ENCODE assay signal across 12 cellular contexts in the genomic region with DNA sequence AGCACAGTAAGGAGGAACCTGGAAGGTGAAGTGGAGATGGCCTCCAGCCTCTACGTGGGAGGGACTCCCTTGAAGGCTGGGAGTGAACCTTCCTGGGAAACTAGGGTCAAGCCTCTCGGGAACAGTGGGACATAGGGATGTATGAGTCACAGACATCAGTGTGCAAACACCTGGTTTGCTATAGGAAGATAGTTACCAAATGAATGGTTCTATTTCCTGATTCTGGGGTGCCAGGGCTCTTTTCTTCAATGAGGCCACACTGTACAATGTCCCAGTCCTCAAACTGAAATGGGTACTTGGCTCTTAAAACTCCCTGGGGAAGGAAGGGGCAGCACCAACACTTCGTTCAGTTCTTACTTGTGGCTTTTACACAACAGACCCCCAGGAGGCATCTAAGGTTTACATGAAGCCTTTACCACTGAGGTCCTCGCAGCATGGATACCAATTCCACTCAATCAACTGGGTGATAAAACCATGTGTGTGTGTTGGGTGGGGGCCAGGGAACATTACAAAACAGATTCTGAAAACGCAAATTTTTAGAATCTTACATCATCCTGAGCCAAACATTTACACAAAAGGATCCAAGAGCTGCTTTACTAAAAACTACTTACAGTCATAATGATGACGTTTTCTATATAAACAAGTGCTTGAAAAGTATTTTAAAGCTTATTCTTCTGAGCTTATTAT. TPM values are rescaled to one million over a fixed set of nuclear protein-coding genes. Genes with fewer than 3 reads are reported as not detected.
A peak's percentile ranks its signal among the peaks of the same experiment; 100 is the strongest.
DNase-seq lines count a peak whose midpoint lies in the region; ATAC-seq and TF ChIP-seq lines count a peak whose summit lies in the region.
"Had no signal": no experiment of that assay in that cellular context is flagged by ENCODE, and none has a peak within 500 bp of the region (broad histone marks: within the 10 kb centered on the region; RNA-seq: fewer than 3 reads in every experiment).

No MANE protein-coding gene starts in this region.

- H3K36me3 Mint-ChIP-seq in activated T-cell treated with anti-CD3 and anti-CD28 coated beads, Interleukin-2, amount 50 U/mL, for 24 hours (ENCODE audit: low read depth) = peaks cover 67% of the 10 kb centered on the region

- H3K36me3 ChIP-seq in body of pancreas (replicated peaks in 1 of 2; ENCODE audit: insufficient read depth in 1 of 2, low read depth in 2 of 2) (peaks cover 0 to 10% of the 10 kb centered on the region in 2 donors), upper lobe of right lung (peaks cover 59% of the 10 kb centered on the region)

- H3K9me3 Mint-ChIP-seq in activated T-cell treated with anti-CD3 and anti-CD28 coated beads, Interleukin-2, amount 50 U/mL, for 24 hours = no peaks in the 10 kb centered on the region
- H3K9me3 Mint-ChIP-seq: mesothelial cell of epicardium had no signal

- H3K4me3 Mint-ChIP-seq in activated T-cell treated with anti-CD3 and anti-CD28 coated beads, Interleukin-2, amount 50 U/mL, for 24 hours = no peak overlapping the region
- H3K4me3 Mint-ChIP-seq: mesothelial cell of epicardium had no signal

- TF ChIP-seq CTCF in body of pancreas (IDR thresholded peaks at IDR 0.05) = no peak
- TF ChIP-seq CTCF in upper lobe of right lung (IDR thresholded peaks at IDR 0.05) = no peak

- H3K27me3 Mint-ChIP-seq in activated T-cell treated with anti-CD3 and anti-CD28 coated beads, Interleukin-2, amount 50 U/mL, for 24 hours = peaks cover 14% of the 10 kb centered on the region

- in situ Hi-C loops in G401 (cut with HindIII; ENCODE audit: low sequenced_read_pairs) = no loop called here

- H3K9me3 ChIP-seq in body of pancreas = no peaks in the 10 kb centered on the region
- no peaks in the 10 kb centered on the region for H3K9me3 ChIP-seq in upper lobe of right lung
- H3K9me3 ChIP-seq: BLaER1 had no signal

- no peak for TF ChIP-seq POLR2A in body of pancreas (IDR thresholded peaks at IDR 0.05)

- peaks cover 5% of the 10 kb centered on the region for H3K4me1 Mint-ChIP-seq in activated T-cell treated with anti-CD3 and anti-CD28 coated beads, Interleukin-2, amount 50 U/mL, for 24 hours (ENCODE audit: low read depth)
- H3K4me1 Mint-ChIP-seq: mesothelial cell of epicardium had no signal

- H3K4me3 ChIP-seq in body of pancreas = no peak overlapping the region
- H3K4me3 ChIP-seq in upper lobe of right lung = no peak overlapping the region
- H3K4me3 ChIP-seq: BLaER1 had no signal

- intact Hi-C loops in body of pancreas (cut with DNase I) (no loop called here), upper lobe of right lung (cut with DNase I) (no loop called here)

- DNase-seq in activated T-cell treated with anti-CD3 and anti-CD28 coated beads, Interleukin-2, amount 50 U/mL, for 24 hours = peak; percentile 11
- DNase-seq in activated T-cell treated with anti-CD3 and anti-CD28 coated beads for 4 hours = no peak
- DNase-seq in body of pancreas = peak; percentile 64 to 74 (median 64)
- peak; percentile 93 for DNase-seq in kidney glomerular epithelial cell (lab: John Stamatoyannopoulos, UW)
- DNase-seq in upper lobe of right lung = peak; percentile 10
- no peak for DNase-seq in G401 (ENCODE audit: low spot score)
- DNase-seq: activated T-cell treated with anti-CD3 and anti-CD28 coated beads, Interleukin-2, amount 50 U/mL, for 48 hours; NCI-H446 had no signal

- H3K27ac Mint-ChIP-seq in activated T-cell treated with anti-CD3 and anti-CD28 coated beads, Interleukin-2, amount 50 U/mL, for 24 hours = peak overlapping the region; percentile 72

- H3K27me3 ChIP-seq in body of pancreas = peaks cover 0 to 2% of the 10 kb centered on the region in 2 donors
- peaks cover 2% of the 10 kb centered on the region for H3K27me3 ChIP-seq in upper lobe of right lung
- H3K27me3 ChIP-seq: BLaER1 had no signal

- peak; percentile 72 for ATAC-seq in body of pancreas
- ATAC-seq in upper lobe of right lung = peak; percentile 25
- ATAC-seq in GM19351 (IDR thresholded peaks at IDR 0.05; ENCODE audit: unreplicated experiment) = no peak
- no peak for ATAC-seq in HG02884 (IDR thresholded peaks at IDR 0.05; ENCODE audit: unreplicated experiment)

- 55 to 63% methylated on average over 6 of the region's 6 CpGs for WGBS in body of pancreas, 2 donors

- peak overlapping the region in 3 of 4 donors; percentile 51 to 74 (median 52) for H3K27ac ChIP-seq in body of pancreas
- H3K27ac ChIP-seq in upper lobe of right lung = no peak overlapping the region
- H3K27ac ChIP-seq: BLaER1 had no signal

- H3K4me1 ChIP-seq in body of pancreas = peaks cover 40% of the 10 kb centered on the region
- H3K4me1 ChIP-seq in upper lobe of right lung = peaks cover 19% of the 10 kb centered on the region

RNA-seq across cellular contexts. Expression of a gene that starts 10.4 kb away (rescaled TPM):
- total RNA-seq in body of pancreas (under 1 TPM in 1 of 2 donors, not detected in 1; 0.66 TPM), upper lobe of right lung (not detected)
- total RNA-seq in G401 (2014; rRNA removed; shearing (Covaris generic)) = 5.1 and 9.4 TPM in 2 replicates

RNA-seq across cellular contexts. Expression of a gene that starts 30.7 kb away (rescaled TPM):
- total RNA-seq in body of pancreas (under 1 TPM; 0.26 to 0.66 TPM), upper lobe of right lung (0.90 TPM)
- 0.07 TPM in 1 of 2 replicates, not detected in the other for total RNA-seq in G401 (2014; rRNA removed; shearing (Covaris generic))

RNA-seq across cellular contexts. Expression of a gene that starts 34.3 kb away (rescaled TPM):
- total RNA-seq in body of pancreas (10 to 100 TPM; 22.8 to 44.8 TPM), upper lobe of right lung (47.2 TPM)
- total RNA-seq in G401 (2014; rRNA removed; shearing (Covaris generic)) = 65.1 and 71.4 TPM in 2 replicates

Comparison
In these comparisons a context has a peak if more than half of its experiments do, and no peak if none do; other contexts are left out.
1. DNase-seq: peak in activated T-cell treated with anti-CD3 and anti-CD28 coated beads, Interleukin-2, amount 50 U/mL, for 24 hours (single experiment), body of pancreas (4 of 4), kidney glomerular epithelial cell (single experiment) and upper lobe of right lung (single experiment); none in activated T-cell treated with anti-CD3 and anti-CD28 coated beads for 4 hours (single experiment) and G401 (single experiment).
2. ATAC-seq: peak in body of pancreas (single experiment) and upper lobe of right lung (single experiment); none in GM19351 (single experiment) and HG02884 (single experiment).